In the genomic region with DNA sequence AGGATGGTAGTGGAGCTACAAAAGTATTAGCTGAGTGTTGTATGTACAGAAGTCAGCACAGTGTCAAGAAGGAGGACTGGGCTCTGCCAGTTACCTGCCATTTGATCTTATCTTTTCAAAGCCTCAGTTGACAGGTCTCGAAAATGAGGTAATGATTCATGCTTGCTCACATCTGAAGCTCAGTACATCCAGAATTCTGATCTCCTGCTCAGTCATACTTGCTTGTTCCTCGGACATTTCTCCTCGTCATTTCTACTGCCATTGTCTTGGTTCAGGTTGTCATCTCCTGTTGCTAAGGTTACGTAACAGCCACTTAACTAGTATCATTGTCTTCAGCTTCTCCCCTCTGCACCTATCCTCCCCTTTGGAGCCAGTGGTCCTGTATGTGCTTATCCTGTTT, we compare ENCODE assay signal across 9 cellular contexts.
DNase-seq lines count a peak whose midpoint lies in the region; ATAC-seq and TF ChIP-seq lines count a peak whose summit lies in the region.
"Had no signal": no experiment of that assay in that cellular context is flagged by ENCODE, and none has a peak within 500 bp of the region (broad histone marks: within the 10 kb centered on the region; RNA-seq: fewer than 3 reads in every experiment).

No MANE protein-coding gene starts in this region.

- intact Hi-C loops in PC-9 (cut with micrococcal nuclease; ENCODE audit: unreplicated experiment) = no loop called here

- H3K27me3 ChIP-seq in PC-9 (ENCODE audit: insufficient read depth, low read depth) = no peaks in the 10 kb centered on the region
- H3K27me3 ChIP-seq in rectal smooth muscle tissue (ENCODE audit: control insufficient read depth, insufficient read depth, low read length) = no peaks in the 10 kb centered on the region

- no peaks in the 10 kb centered on the region for H3K36me3 Mint-ChIP-seq in endothelial cell (ENCODE audit: low read depth, unreplicated experiment)
- peaks cover 4% of the 10 kb centered on the region for H3K36me3 Mint-ChIP-seq in activated CD8-positive, alpha-beta memory T cell treated with anti-CD3 and anti-CD28 coated beads, Interleukin-2, amount 10 ng/mL, durations not matched to agents 7 days and 5 days

- no peaks in the 10 kb centered on the region for H3F3A ChIP-seq in PC-9 (ENCODE audit: insufficient read depth, low read depth)

- no TSS peak for BruUV-seq in PC-9 (replicated peaks; lab: Mats Ljungman, UMichigan)

- H3K4me3 Mint-ChIP-seq in endothelial cell (ENCODE audit: unreplicated experiment) = no peak overlapping the region
- H3K4me3 Mint-ChIP-seq in activated CD8-positive, alpha-beta memory T cell treated with anti-CD3 and anti-CD28 coated beads, Interleukin-2, amount 10 ng/mL, durations not matched to agents 7 days and 5 days = no peak overlapping the region

- H3K9me3 ChIP-seq in PC-9 (ENCODE audit: insufficient read depth, low read depth) = no peaks in the 10 kb centered on the region

- H3K79me2 ChIP-seq in PC-9 (ENCODE audit: low read depth) = no peaks in the 10 kb centered on the region; the same call in 1 of the 2 replicates

- POLR2A ChIA-PET in PC-9 (lab: Charles Lee; ENCODE audit: unreplicated experiment) = interaction anchor here (0.5 kb wide), 1 partner anchor 26 kb away, joined by 4 read pairs; no protein-coding TSS in a partner anchor

- H3K36me3 ChIP-seq in PC-9 (ENCODE audit: low read depth) = no peaks in the 10 kb centered on the region
- H3K36me3 ChIP-seq in rectal smooth muscle tissue (ENCODE audit: control insufficient read depth, insufficient read depth, low read length) = no peaks in the 10 kb centered on the region

- no peaks in the 10 kb centered on the region for H4K20me1 ChIP-seq in PC-9 (ENCODE audit: insufficient read depth)

- no peak overlapping the region for H3K9ac ChIP-seq in rectal smooth muscle tissue (ENCODE audit: low read length)

- no peak overlapping the region for H3K27ac ChIP-seq in PC-9
- peak overlapping the region; percentile 83 for H3K27ac ChIP-seq in rectal smooth muscle tissue (ENCODE audit: low read depth, low read length)

- no peaks in the 10 kb centered on the region for H3K9me3 Mint-ChIP-seq in endothelial cell (ENCODE audit: unreplicated experiment)
- H3K9me3 Mint-ChIP-seq in activated CD8-positive, alpha-beta memory T cell treated with anti-CD3 and anti-CD28 coated beads, Interleukin-2, amount 10 ng/mL, durations not matched to agents 7 days and 5 days (ENCODE audit: low read depth) = no peaks in the 10 kb centered on the region

- CTCF ChIA-PET in PC-9 (lab: Charles Lee) = no interaction called here
- CTCF ChIA-PET in activated CD8-positive, alpha-beta memory T cell treated with anti-CD3 and anti-CD28 coated beads, Interleukin-2, amount 10 ng/mL, durations not matched to agents 7 days and 5 days (lab: Charles Lee) = interaction anchor here (0.8 kb wide), 2 partner anchors 10 to 54 kb away, joined by 3 to 4 read pairs; no protein-coding TSS in a partner anchor

- no peak overlapping the region for H3K4me2 ChIP-seq in PC-9

- DNase-seq in LHCN-M2 (ENCODE audit: low read depth) = peak; percentile 67
- DNase-seq in PC-9 = peak; percentile 12 to 61
- no peak for DNase-seq in endothelial cell (ENCODE audit: low spot score)
- no peak for DNase-seq in activated CD8-positive, alpha-beta memory T cell treated with anti-CD3 and anti-CD28 coated beads, Interleukin-2, amount 10 ng/mL, durations not matched to agents 7 days and 5 days
- no peak for DNase-seq in AG08396 (ENCODE audit: low spot score)
- DNase-seq: cerebellar nuclear complex had no signal

- TF ChIP-seq CTCF in PC-9 (conservative IDR thresholded peaks at IDR 0.05) (no peak), endothelial cell (IDR thresholded peaks at IDR 0.05; ENCODE audit: unreplicated experiment) (no peak)

- H3K27me3 Mint-ChIP-seq in endothelial cell (ENCODE audit: unreplicated experiment) = peaks cover 2% of the 10 kb centered on the region
- no peaks in the 10 kb centered on the region for H3K27me3 Mint-ChIP-seq in activated CD8-positive, alpha-beta memory T cell treated with anti-CD3 and anti-CD28 coated beads, Interleukin-2, amount 10 ng/mL, durations not matched to agents 7 days and 5 days

- peaks cover 9% of the 10 kb centered on the region; the same call in 1 of the 2 replicates for H3K4me1 ChIP-seq in PC-9 (replicated peaks; ENCODE audit: insufficient read depth)
- peaks cover 24% of the 10 kb centered on the region for H3K4me1 ChIP-seq in rectal smooth muscle tissue (ENCODE audit: control insufficient read depth, insufficient read depth, low read length)

- no peak overlapping the region for H2AFZ ChIP-seq in PC-9

- H3K4me1 Mint-ChIP-seq in endothelial cell (ENCODE audit: unreplicated experiment) = peaks cover 25% of the 10 kb centered on the region
- peaks cover 25% of the 10 kb centered on the region for H3K4me1 Mint-ChIP-seq in activated CD8-positive, alpha-beta memory T cell treated with anti-CD3 and anti-CD28 coated beads, Interleukin-2, amount 10 ng/mL, durations not matched to agents 7 days and 5 days

- no peak for ATAC-seq in activated CD8-positive, alpha-beta memory T cell treated with anti-CD3 and anti-CD28 coated beads, Interleukin-2, amount 10 ng/mL, durations not matched to agents 7 days and 5 days
- ATAC-seq in GM21526 (IDR thresholded peaks at IDR 0.05; ENCODE audit: low FRiP score, unreplicated experiment) (no peak), GM21367 (IDR thresholded peaks at IDR 0.05; ENCODE audit: unreplicated experiment) (no peak)

- H3K4me3 ChIP-seq in PC-9 = no peak overlapping the region
- no peak overlapping the region for H3K4me3 ChIP-seq in rectal smooth muscle tissue (ENCODE audit: low read length)

- H3K9me2 ChIP-seq in PC-9 (ENCODE audit: insufficient read depth) = no peaks in the 10 kb centered on the region

- peak overlapping the region; percentile 45 for H3K27ac Mint-ChIP-seq in endothelial cell (ENCODE audit: unreplicated experiment)
- H3K27ac Mint-ChIP-seq in activated CD8-positive, alpha-beta memory T cell treated with anti-CD3 and anti-CD28 coated beads, Interleukin-2, amount 10 ng/mL, durations not matched to agents 7 days and 5 days = no peak overlapping the region

Comparison
In these comparisons a context has a peak if more than half of its experiments do, and no peak if none do; other contexts are left out.
1. DNase-seq: peak in LHCN-M2 (single experiment) and PC-9 (2 of 2); none in endothelial cell (single experiment), activated CD8-positive, alpha-beta memory T cell treated with anti-CD3 and anti-CD28 coated beads, Interleukin-2, amount 10 ng/mL, durations not matched to agents 7 days and 5 days (single experiment) and AG08396 (single experiment).